In genomic region chr6:165404703-165405102, GRCh38 we compare ENCODE assay signal across 21 cellular contexts.
"Had no signal": no experiment of that assay in that cellular context is flagged by ENCODE, and none has a peak within 500 bp of the region (broad histone marks: within the 10 kb centered on the region; RNA-seq: fewer than 3 reads in every experiment).

No MANE protein-coding gene starts in this region.

- H3K27me3 Mint-ChIP-seq: activated naive CD4-positive, alpha-beta T cell treated with anti-CD3 and anti-CD28 coated beads, Interleukin-2, amount 10 ng/mL, durations not matched to agents 7 days and 5 days; activated naive CD8-positive, alpha-beta T cell treated with anti-CD3 and anti-CD28 coated beads, Interleukin-2, amount 50 U/mL, for 24 hours; stimulated activated naive CD8-positive, alpha-beta T cell treated with anti-CD3 and anti-CD28 coated beads, Interleukin-15, Interleukin-2, amounts not matched to agents 100 ng/mL and 50 ng/mL, for 24 hours had no signal

- H3K27ac Mint-ChIP-seq: activated naive CD4-positive, alpha-beta T cell treated with anti-CD3 and anti-CD28 coated beads, Interleukin-2, amount 10 ng/mL, durations not matched to agents 7 days and 5 days; activated naive CD8-positive, alpha-beta T cell treated with anti-CD3 and anti-CD28 coated beads, Interleukin-2, amount 50 U/mL, for 24 hours; nephron progenitor cell; stimulated activated naive CD8-positive, alpha-beta T cell treated with anti-CD3 and anti-CD28 coated beads, Interleukin-15, Interleukin-2, amounts not matched to agents 100 ng/mL and 50 ng/mL, for 24 hours had no signal

- H3K36me3 ChIP-seq: ascending aorta, lower lobe of right lung, tibial nerve, uterus had no signal

- H3K27ac ChIP-seq: ascending aorta, dorsolateral prefrontal cortex, lower lobe of right lung, tibial nerve, uterus had no signal

- H3K36me3 Mint-ChIP-seq: activated naive CD4-positive, alpha-beta T cell treated with anti-CD3 and anti-CD28 coated beads, Interleukin-2, amount 10 ng/mL, durations not matched to agents 7 days and 5 days had no signal

- H3K9me3 Mint-ChIP-seq: activated T-cell treated with anti-CD3 and anti-CD28 coated beads, Interleukin-2, amount 50 U/mL, for 4 hours; stimulated activated naive CD8-positive, alpha-beta T cell treated with anti-CD3 and anti-CD28 coated beads, Interleukin-15, Interleukin-2, amounts not matched to agents 100 ng/mL and 50 ng/mL, for 24 hours had no signal

- H3K4me3 Mint-ChIP-seq: activated naive CD4-positive, alpha-beta T cell treated with anti-CD3 and anti-CD28 coated beads, Interleukin-2, amount 10 ng/mL, durations not matched to agents 7 days and 5 days; activated naive CD8-positive, alpha-beta T cell treated with anti-CD3 and anti-CD28 coated beads, Interleukin-2, amount 50 U/mL, for 24 hours; activated T-cell treated with anti-CD3 and anti-CD28 coated beads, Interleukin-2, amount 50 U/mL, for 4 hours; nephron progenitor cell; stimulated activated naive CD8-positive, alpha-beta T cell treated with anti-CD3 and anti-CD28 coated beads, Interleukin-15, Interleukin-2, amounts not matched to agents 100 ng/mL and 50 ng/mL, for 24 hours had no signal

- ATAC-seq: activated naive CD8-positive, alpha-beta T cell treated with anti-CD3 and anti-CD28 coated beads, Interleukin-2, amount 50 U/mL, for 24 hours; activated T-cell treated with anti-CD3 and anti-CD28 coated beads, Interleukin-2, amount 50 U/mL, for 4 hours; left colon; lower lobe of right lung had no signal

- H3K4me3 ChIP-seq: ascending aorta, dorsolateral prefrontal cortex, lower lobe of right lung, tibial nerve, uterus had no signal

- H3K4me1 Mint-ChIP-seq: activated naive CD4-positive, alpha-beta T cell treated with anti-CD3 and anti-CD28 coated beads, Interleukin-2, amount 10 ng/mL, durations not matched to agents 7 days and 5 days; activated naive CD8-positive, alpha-beta T cell treated with anti-CD3 and anti-CD28 coated beads, Interleukin-2, amount 50 U/mL, for 24 hours; nephron progenitor cell had no signal

- H3K9me3 ChIP-seq: ascending aorta, lower lobe of right lung, tibial nerve, uterus had no signal

- H3K4me1 ChIP-seq: ascending aorta, lower lobe of right lung, tibial nerve, uterus had no signal

- H3K27me3 ChIP-seq: ascending aorta, dorsolateral prefrontal cortex, tibial nerve, uterus had no signal

- DNase-seq: activated CD4-positive, alpha-beta T cell treated with anti-CD3 and anti-CD28 coated beads, Interleukin-2, amount 50 U/mL, for 1 hour; activated CD4-positive, CD25-positive, alpha-beta regulatory T cell treated with anti-CD3 and anti-CD28 coated beads, Interleukin-2, amount 50 U/mL, for 72 hours; activated CD8-positive, alpha-beta memory T cell treated with anti-CD3 and anti-CD28 coated beads, Interleukin-2, amount 50 U/mL, for 4 hours; activated effector memory CD4-positive, alpha-beta T cell treated with Interleukin-2 at 50 U/mL for 16 hours; activated naive CD4-positive, alpha-beta T cell treated with anti-CD3 and anti-CD28 coated beads, Interleukin-2, amount 10 ng/mL, durations not matched to agents 7 days and 5 days; activated naive CD8-positive, alpha-beta T cell treated with anti-CD3 and anti-CD28 coated beads, Interleukin-2, amount 50 U/mL, for 24 hours; activated T-cell treated with anti-CD3 and anti-CD28 coated beads, Interleukin-2, amount 50 U/mL, for 4 hours; dorsolateral prefrontal cortex; hypothalamus; islet precursor cell; left colon; lower lobe of right lung; nephron progenitor cell; occipital lobe; posterior cingulate gyrus; retina; stimulated activated CD4-positive, alpha-beta T cell treated with anti-CD3 and anti-CD28 coated beads, Interleukin-2, amount 100 ng/mL, for 48 hours; uterus had no signal
